In genomic region chr10:131959841-131960240, GRCh38 we compare ENCODE assay signal across 1 cellular context.
TF ChIP-seq lines count a peak whose summit lies in the region.

No MANE protein-coding gene starts in this region.

TF ChIP-seq in IMR-90, 13 proteins besides CTCF, POLR2A, EP300 and RAD21 (continued from another document):
- TF ChIP-seq NFE2L2 (IDR thresholded peaks at IDR 0.05; ENCODE audit: low read depth, low read length) (no peak), MXI1 (IDR thresholded peaks at IDR 0.05; ENCODE audit: borderline replicate concordance, low read depth, low read length) (no peak), SMC3 (IDR thresholded peaks at IDR 0.05; ENCODE audit: low read depth, low read length) (no peak)
TF ChIP-seq in IMR-90: peak in this region for 0.
